32 cellular contexts compared by ENCODE assay signal in genomic region chr6:100899202-100899601, GRCh38.
"Had no signal": no experiment of that assay in that cellular context is flagged by ENCODE, and none has a peak within 500 bp of the region (broad histone marks: within the 10 kb centered on the region; RNA-seq: fewer than 3 reads in every experiment).

No MANE protein-coding gene starts in this region.

- H3K9me3 Mint-ChIP-seq: activated naive CD4-positive, alpha-beta T cell treated with anti-CD3 and anti-CD28 coated beads, Interleukin-2, amount 50 U/mL, for 24 hours; activated naive CD8-positive, alpha-beta T cell treated with anti-CD3 and anti-CD28 coated beads, Interleukin-2, amount 10 ng/mL, durations not matched to agents 7 days and 5 days; activated T-cell treated with anti-CD3 and anti-CD28 coated beads, Interleukin-2, amount 50 U/mL, for 72 hours; activated T-helper 2 cell treated with anti-CD3 and anti-CD28 coated beads, Interferon-gamma antibody, Interleukin-2, Interleukin-4, amounts not matched to agents 10 μg/mL and 5 μg/mL and 100 μg/mL, durations not matched to agents 14 hours and 24 hours and 36 hours; central memory CD8-positive, alpha-beta T cell had no signal

- H3K4me3 Mint-ChIP-seq: activated CD8-positive, alpha-beta T cell treated with anti-CD3 and anti-CD28 coated beads for 36 hours; activated naive CD4-positive, alpha-beta T cell treated with anti-CD3 and anti-CD28 coated beads, Interleukin-2, amount 50 U/mL, for 24 hours; activated naive CD8-positive, alpha-beta T cell treated with anti-CD3 and anti-CD28 coated beads, Interleukin-2, amount 10 ng/mL, durations not matched to agents 7 days and 5 days; activated T-cell treated with anti-CD3 and anti-CD28 coated beads, Interleukin-2, amount 50 U/mL, for 72 hours; central memory CD8-positive, alpha-beta T cell had no signal

- DNase-seq: activated CD4-positive, alpha-beta T cell treated with anti-CD3 and anti-CD28 coated beads for 1 hour; activated CD4-positive, alpha-beta T cell treated with anti-CD3 and anti-CD28 coated beads for 48 hours; activated CD4-positive, alpha-beta T cell treated with anti-CD3 and anti-CD28 coated beads, Interleukin-2, amount 50 U/mL, for 4 hours; activated CD4-positive, CD25-positive, alpha-beta regulatory T cell; activated CD8-positive, alpha-beta T cell treated with anti-CD3 and anti-CD28 coated beads for 36 hours; activated gamma-delta T cell; activated naive CD4-positive, alpha-beta T cell treated with Interleukin-2 at 50 U/mL for 16 hours; activated naive CD8-positive, alpha-beta T cell treated with anti-CD3 and anti-CD28 coated beads, Interleukin-2, amount 10 ng/mL, durations not matched to agents 7 days and 5 days; activated T-cell treated with anti-CD3 and anti-CD28 coated beads, Interleukin-2, amount 50 U/mL, for 1 hour; activated T-cell treated with anti-CD3 and anti-CD28 coated beads, Interleukin-2, amount 50 U/mL, for 72 hours; amygdala; Karpas-422; KBM-7; NCI-H1105; NCI-H1417 treated with DMSO at 0.1 percent for 48 hours; NCI-H187 treated with DMSO at 0.1 percent for 48 hours; NCI-H2081 treated with DMSO at 0.1 percent for 48 hours; NCI-H2171; NCI-H510A; NCI-H526; NCI-H748 treated with DMSO at 0.1 percent for 48 hours; SHP77; SJCRH30; T1000; WERI-Rb-1 had no signal

- H3K27me3 Mint-ChIP-seq: activated CD8-positive, alpha-beta T cell treated with anti-CD3 and anti-CD28 coated beads for 36 hours; activated naive CD8-positive, alpha-beta T cell treated with anti-CD3 and anti-CD28 coated beads, Interleukin-2, amount 10 ng/mL, durations not matched to agents 7 days and 5 days; central memory CD8-positive, alpha-beta T cell had no signal

- ATAC-seq: activated CD8-positive, alpha-beta T cell treated with anti-CD3 and anti-CD28 coated beads for 36 hours; activated T-cell treated with anti-CD3 and anti-CD28 coated beads, Interleukin-2, amount 50 U/mL, for 72 hours; Panc1 had no signal

- H3K36me3 ChIP-seq: ascending aorta, cardiac muscle cell, SJCRH30, WERI-Rb-1 had no signal

- H3K4me1 Mint-ChIP-seq: activated naive CD4-positive, alpha-beta T cell treated with anti-CD3 and anti-CD28 coated beads, Interleukin-2, amount 50 U/mL, for 24 hours; activated naive CD8-positive, alpha-beta T cell treated with anti-CD3 and anti-CD28 coated beads, Interleukin-2, amount 10 ng/mL, durations not matched to agents 7 days and 5 days; central memory CD8-positive, alpha-beta T cell had no signal

- H3K9me3 ChIP-seq: ascending aorta, SJCRH30 had no signal

- H3K4me1 ChIP-seq: ascending aorta, SJCRH30 had no signal

- H3K36me3 Mint-ChIP-seq: activated naive CD8-positive, alpha-beta T cell treated with anti-CD3 and anti-CD28 coated beads, Interleukin-2, amount 10 ng/mL, durations not matched to agents 7 days and 5 days had no signal

- H3K27ac Mint-ChIP-seq: activated CD8-positive, alpha-beta T cell treated with anti-CD3 and anti-CD28 coated beads for 36 hours; activated naive CD4-positive, alpha-beta T cell treated with anti-CD3 and anti-CD28 coated beads, Interleukin-2, amount 50 U/mL, for 24 hours; activated naive CD8-positive, alpha-beta T cell treated with anti-CD3 and anti-CD28 coated beads, Interleukin-2, amount 10 ng/mL, durations not matched to agents 7 days and 5 days; activated T-cell treated with anti-CD3 and anti-CD28 coated beads, Interleukin-2, amount 50 U/mL, for 72 hours; activated T-helper 2 cell treated with anti-CD3 and anti-CD28 coated beads, Interferon-gamma antibody, Interleukin-2, Interleukin-4, amounts not matched to agents 10 μg/mL and 5 μg/mL and 100 μg/mL, durations not matched to agents 14 hours and 24 hours and 36 hours had no signal

- H3K27ac ChIP-seq: ascending aorta, cardiac muscle cell, SJCRH30, SK-N-MC, WERI-Rb-1 had no signal

- H3K4me3 ChIP-seq: ascending aorta, cardiac muscle cell, SJCRH30, SK-N-MC had no signal

- H3K27me3 ChIP-seq: ascending aorta, cardiac muscle cell, SJCRH30 had no signal
